11 cellular contexts compared by ENCODE assay signal in genomic region chr2:112065966-112066365, GRCh38. TPM values are rescaled to one million over a fixed set of nuclear protein-coding genes. Genes with fewer than 3 reads are reported as not detected.
DNase-seq lines count a peak whose midpoint lies in the region; ATAC-seq and TF ChIP-seq lines count a peak whose summit lies in the region.
"Had no signal": no experiment of that assay in that cellular context is flagged by ENCODE, and none has a peak within 500 bp of the region (broad histone marks: within the 10 kb centered on the region; RNA-seq: fewer than 3 reads in every experiment).

No MANE protein-coding gene starts in this region.

- H3K36me3 ChIP-seq in heart left ventricle, result peaks cover 0 to 95% (median 84%) of the 10 kb centered on the region in 9 donors
- H3K36me3 ChIP-seq in neuronal stem cell (replicated peaks in 1 of 2; ENCODE audit: control insufficient read depth in 2 of 2, insufficient read depth in 2 of 2, low read length in 2 of 2), result peaks cover 4 to 81% of the 10 kb centered on the region in 2 donors

- no peak overlapping the region for H3K4me2 ChIP-seq in neuronal stem cell (ENCODE audit: insufficient read depth, low read length, poor library complexity, severe bottlenecking)

- no peak overlapping the region for H2BK15ac ChIP-seq in neuronal stem cell (ENCODE audit: low read length)

- H2BK120ac ChIP-seq in neuronal stem cell (ENCODE audit: low read depth, low read length), result no peak overlapping the region

- H3K9me3 ChIP-seq in heart left ventricle, result peaks cover 0 to 6% (median 0%) of the 10 kb centered on the region in 12 donors
- peaks cover 0 to 16% of the 10 kb centered on the region in 2 donors for H3K9me3 ChIP-seq in neuronal stem cell (replicated peaks in 1 of 2; ENCODE audit: control insufficient read depth in 2 of 2, insufficient read depth in 1 of 2, low read depth in 1 of 2, low read length in 2 of 2)

- peaks cover 0 to 26% (median 3%) of the 10 kb centered on the region in 12 donors for H3K4me1 ChIP-seq in heart left ventricle
- no peaks in the 10 kb centered on the region for H3K4me1 ChIP-seq in neuronal stem cell (ENCODE audit: control insufficient read depth in 2 of 2, insufficient read depth in 1 of 2, low read depth in 1 of 2, low read length in 2 of 2)

- no peak overlapping the region for H3K9ac ChIP-seq in neuronal stem cell (ENCODE audit: low read depth, low read length, poor library complexity)

- no peak overlapping the region for H2AFZ ChIP-seq in neuronal stem cell (ENCODE audit: low read length)

- no peak overlapping the region for H3K23ac ChIP-seq in neuronal stem cell (ENCODE audit: low read depth, low read length, poor library complexity)

- no peaks in the 10 kb centered on the region for H3K27me3 ChIP-seq in heart left ventricle
- no peaks in the 10 kb centered on the region for H3K27me3 ChIP-seq in neuronal stem cell (ENCODE audit: control insufficient read depth in 3 of 3, insufficient read depth in 3 of 3, low read depth in 1 of 3, low read length in 3 of 3)

- H3K4me1 Mint-ChIP-seq in memory B cell, result peaks cover 36% of the 10 kb centered on the region

- H3K9me3 Mint-ChIP-seq in memory B cell, result peaks cover 3% of the 10 kb centered on the region

- H3K4me3 ChIP-seq in heart left ventricle (no peak overlapping the region), neuronal stem cell (ENCODE audit: low read length in 2 of 2) (no peak overlapping the region)

- H3K4ac ChIP-seq in neuronal stem cell (ENCODE audit: low read length), result no peak overlapping the region

- ATAC-seq in HG03432 (IDR thresholded peaks at IDR 0.05; ENCODE audit: unreplicated experiment), result peak; percentile 69
- ATAC-seq in memory B cell (ENCODE audit: low read depth), result no peak
- no peak for ATAC-seq in heart left ventricle

- no peak overlapping the region for H3K14ac ChIP-seq in neuronal stem cell (ENCODE audit: low read length)

- no peaks in the 10 kb centered on the region for H3K27me3 Mint-ChIP-seq in memory B cell

- DNase-seq in GM04503 (ENCODE audit: low read depth) (peak; percentile 82), amniotic stem cell (lab: John Stamatoyannopoulos, UW) (peak; percentile 57), memory B cell (ENCODE audit: low spot score in 2 of 2) (no peak), heart left ventricle (no peak), NCI-H82 treated with DMSO at 0.1 percent for 48 hours (lab: John Stamatoyannopoulos, UW; ENCODE audit: unreplicated experiment) (no peak), neuronal stem cell (ENCODE audit: low spot score) (no peak), NCI-H345 (lab: John Stamatoyannopoulos, UW) (no peak)
- DNase-seq: activated CD4-positive, CD25-positive, alpha-beta regulatory T cell treated with anti-CD3 and anti-CD28 coated beads, Interleukin-2, amount 50 U/mL, for 72 hours; central memory CD4-positive, alpha-beta T cell; OCI-M1 had no signal

- no peak for TF ChIP-seq POLR2A in heart left ventricle (IDR thresholded peaks at IDR 0.05)

- no peak for TF ChIP-seq CTCF in heart left ventricle (IDR thresholded peaks at IDR 0.05)

- peaks cover 59% of the 10 kb centered on the region for H3K36me3 Mint-ChIP-seq in memory B cell

- no peaks in the 10 kb centered on the region for H3K79me1 ChIP-seq in neuronal stem cell (ENCODE audit: low read depth, low read length)

- intact Hi-C loops in heart left ventricle (cut with DNase I), result no loop called here

- no peak overlapping the region for H2AK5ac ChIP-seq in neuronal stem cell (ENCODE audit: low read depth, low read length)

- 76 to 84% (median 80%) methylated on average over 1 of the region's 1 CpG for WGBS in heart left ventricle, 4 donors
- WGBS in neuronal stem cell (ENCODE audit: extremely low coverage in 2 of 2, insufficient read length in 2 of 2, insufficient replicate concordance in 1 of 2), 2 donors, result no CpG with 5 or more reads among the region's 1 CpG

- H4K8ac ChIP-seq in neuronal stem cell (ENCODE audit: low read depth, low read length), result no peak overlapping the region

- H4K91ac ChIP-seq in neuronal stem cell (ENCODE audit: low read depth, low read length, poor library complexity), result no peak overlapping the region

- H3K4me3 Mint-ChIP-seq in memory B cell, result no peak overlapping the region

- peak overlapping the region; percentile 73 for H3K27ac Mint-ChIP-seq in memory B cell

- no peak overlapping the region for H2BK12ac ChIP-seq in neuronal stem cell (ENCODE audit: low read length)

- H3K18ac ChIP-seq in neuronal stem cell (ENCODE audit: low read length), result no peak overlapping the region

- H3K27ac ChIP-seq in heart left ventricle, result no peak overlapping the region
- no peak overlapping the region for H3K27ac ChIP-seq in neuronal stem cell (replicated peaks; ENCODE audit: low read length)

- no peak overlapping the region for H2BK5ac ChIP-seq in neuronal stem cell (ENCODE audit: low read length)

RNA-seq across cellular contexts. Expression of gene TMEM87B, which starts 10.9 kb away (rescaled TPM):
- total RNA-seq in heart left ventricle, result 10 to 100 TPM in 2 of 9 donors, 1 to 10 TPM in 7; 4.8 to 18.5 (median 7.9) TPM
- 1 to 10 TPM; 3.1 to 6.1 TPM for polyA plus RNA-seq in heart left ventricle
- polyA plus RNA-seq in neuronal stem cell (2013, experiment 1 of 2), result 12.8 TPM
- polyA plus RNA-seq in neuronal stem cell (2013, experiment 2 of 2), result 13.1 TPM

Comparison
In these comparisons a context has a peak if more than half of its experiments do, and no peak if none do; other contexts are left out.
1. DNase-seq: peak in GM04503 (single experiment) and amniotic stem cell (single experiment); none in memory B cell (0 of 2), heart left ventricle (0 of 5), NCI-H82 treated with DMSO at 0.1 percent for 48 hours (single experiment), neuronal stem cell (single experiment) and NCI-H345 (single experiment).